In the genomic region with DNA sequence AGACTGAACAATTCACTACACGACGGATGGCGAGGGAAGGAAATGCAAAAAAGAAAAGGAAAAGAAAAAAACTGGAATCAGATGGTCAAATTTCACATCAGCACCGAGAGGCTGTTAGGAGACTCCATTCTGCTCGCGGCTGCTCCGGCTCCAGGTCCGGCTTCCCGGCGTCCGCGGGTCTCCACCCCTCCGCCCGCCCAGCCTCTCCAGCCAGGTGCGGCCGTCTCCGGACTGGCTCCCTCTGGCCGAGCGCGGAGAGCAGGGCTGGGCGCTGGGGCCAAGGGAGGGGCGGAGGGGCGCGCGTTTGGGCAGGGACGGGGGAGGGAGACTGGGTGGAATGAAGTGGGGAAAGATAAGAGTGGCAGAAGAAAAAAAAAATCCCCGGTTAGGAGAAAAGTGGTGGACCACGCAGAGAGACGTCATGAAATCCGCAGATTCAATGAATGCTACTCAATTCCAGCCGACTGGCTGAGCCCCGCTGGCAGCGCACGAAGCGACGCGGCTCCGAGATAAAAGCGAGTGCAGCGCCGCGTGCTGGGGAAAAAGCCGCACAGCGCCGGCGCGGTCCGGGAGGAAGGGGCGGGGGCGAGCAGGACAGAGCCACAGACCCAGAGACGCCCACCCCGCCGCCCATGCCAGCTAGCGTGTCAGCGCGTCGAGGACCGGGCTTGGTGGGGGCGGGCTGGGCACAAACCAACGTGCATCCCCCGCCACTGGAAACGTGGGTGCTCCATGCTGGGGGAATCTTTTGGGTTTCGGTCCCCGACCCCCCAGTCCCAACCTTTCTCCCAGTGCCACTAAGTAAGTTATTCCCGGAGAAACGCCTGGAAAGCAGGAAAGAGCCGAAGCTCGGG, we compare ENCODE assay signal across 10 cellular contexts. TPM values are rescaled to one million over a fixed set of nuclear protein-coding genes. Genes with fewer than 3 reads are reported as not detected.
A peak's percentile ranks its signal among the peaks of the same experiment; 100 is the strongest.
DNase-seq lines count a peak whose midpoint lies in the region; ATAC-seq and TF ChIP-seq lines count a peak whose summit lies in the region.
"Had no signal": no experiment of that assay in that cellular context is flagged by ENCODE, and none has a peak within 500 bp of the region (broad histone marks: within the 10 kb centered on the region; RNA-seq: fewer than 3 reads in every experiment).

A gene with protein sequence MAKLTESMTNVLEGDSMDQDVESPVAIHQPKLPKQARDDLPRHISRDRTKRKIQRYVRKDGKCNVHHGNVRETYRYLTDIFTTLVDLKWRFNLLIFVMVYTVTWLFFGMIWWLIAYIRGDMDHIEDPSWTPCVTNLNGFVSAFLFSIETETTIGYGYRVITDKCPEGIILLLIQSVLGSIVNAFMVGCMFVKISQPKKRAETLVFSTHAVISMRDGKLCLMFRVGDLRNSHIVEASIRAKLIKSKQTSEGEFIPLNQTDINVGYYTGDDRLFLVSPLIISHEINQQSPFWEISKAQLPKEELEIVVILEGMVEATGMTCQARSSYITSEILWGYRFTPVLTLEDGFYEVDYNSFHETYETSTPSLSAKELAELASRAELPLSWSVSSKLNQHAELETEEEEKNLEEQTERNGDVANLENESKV (minus strand): TSS at position 517 of the 854 bp plus-strand sequence. CDS start 75,775 bp downstream, outside the sequence.

- WGBS in heart left ventricle, 4 donors: 1 to 3% (median 2%) methylated on average over 49 to 68 of the region's 68 CpGs

- H3K9me3 ChIP-seq in WERI-Rb-1 (ENCODE audit: severe bottlenecking) (peaks cover 3% of the 10 kb centered on the region), heart left ventricle (no peaks in the 10 kb centered on the region)
- no peaks in the 10 kb centered on the region for H3K9me3 ChIP-seq in CD4-positive, alpha-beta memory T cell (ENCODE audit: control insufficient read depth in 1 of 2, low read length in 2 of 2)

- ATAC-seq in heart left ventricle (peak; percentile 42 to 83 (median 53)), GM18907 (IDR thresholded peaks at IDR 0.05; ENCODE audit: unreplicated experiment) (no peak)
- ATAC-seq in effector memory CD8-positive, alpha-beta T cell (replicated peaks): no peak

- POLR2A ChIA-PET in CD4-positive, alpha-beta memory T cell (lab: Charles Lee; ENCODE audit: partially characterized antibody): no interaction called here

- H3K27me3 ChIP-seq in WERI-Rb-1 (ENCODE audit: insufficient read depth, low read depth, severe bottlenecking) (peaks cover 4% of the 10 kb centered on the region), heart left ventricle (peaks cover 16 to 85% (median 28%) of the 10 kb centered on the region in 9 donors)
- no peaks in the 10 kb centered on the region for H3K27me3 ChIP-seq in CD4-positive, alpha-beta memory T cell (ENCODE audit: insufficient read depth, low read length)

- intact Hi-C loops in heart left ventricle (cut with DNase I): loop anchor here (2.0 to 10.0 kb wide), 6 partner anchors 201 to 211 kb away; no protein-coding TSS in a partner anchor
- intact Hi-C loops in CD4-positive, alpha-beta memory T cell (cut with micrococcal nuclease): no loop called here

- CTCF ChIA-PET in CD4-positive, alpha-beta memory T cell (lab: Charles Lee; ENCODE audit: partially characterized antibody): no interaction called here

- peaks cover 0 to 6% of the 10 kb centered on the region in 2 donors for H3K36me3 Mint-ChIP-seq in CD4-positive, alpha-beta memory T cell
- peaks cover 3% of the 10 kb centered on the region for H3K36me3 Mint-ChIP-seq in effector memory CD8-positive, alpha-beta T cell (ENCODE audit: insufficient read depth)

- peaks cover 42 to 46% of the 10 kb centered on the region in 2 donors for H3K27me3 Mint-ChIP-seq in CD4-positive, alpha-beta memory T cell
- H3K27me3 Mint-ChIP-seq in effector memory CD8-positive, alpha-beta T cell: peaks cover 56 to 95% of the 10 kb centered on the region in 2 donors

- H3K36me3 ChIP-seq in WERI-Rb-1 (no peaks in the 10 kb centered on the region), heart left ventricle (no peaks in the 10 kb centered on the region)
- H3K36me3 ChIP-seq in CD4-positive, alpha-beta memory T cell (ENCODE audit: insufficient read depth, low read length): no peaks in the 10 kb centered on the region

- in situ Hi-C loops in Caki2 (cut with HindIII; ENCODE audit: low pct_unique_long_range_greater_than_20kb, low sequenced_read_pairs): no loop called here

- H3K9me3 Mint-ChIP-seq in CD4-positive, alpha-beta memory T cell: peaks cover 0 to 10% (median 0%) of the 10 kb centered on the region in 8 donors
- peaks cover 0 to 2% of the 10 kb centered on the region in 2 donors for H3K9me3 Mint-ChIP-seq in effector memory CD8-positive, alpha-beta T cell

- TF ChIP-seq POLR2A in heart left ventricle (IDR thresholded peaks at IDR 0.05): no peak

- peaks cover 2 to 8% (median 6%) of the 10 kb centered on the region in 4 donors for H3K4me1 Mint-ChIP-seq in CD4-positive, alpha-beta memory T cell
- peaks cover 0 to 3% of the 10 kb centered on the region in 2 donors for H3K4me1 Mint-ChIP-seq in effector memory CD8-positive, alpha-beta T cell (ENCODE audit: low read depth in 2 of 2)

- peak; percentile 58 for TF ChIP-seq CTCF in LNCAP (IDR thresholded peaks at IDR 0.05)
- TF ChIP-seq CTCF in WERI-Rb-1 (IDR thresholded peaks at IDR 0.05; ENCODE audit: low read depth, low read length): peak; percentile 97
- peak; percentile 11 to 58 (median 45) for TF ChIP-seq CTCF in heart left ventricle (IDR thresholded peaks at IDR 0.05)
- peak; percentile 65 for TF ChIP-seq CTCF in retinal pigment epithelial cell (conservative IDR thresholded peaks at IDR 0.05; ENCODE audit: low read depth, low read length)

- DNase-seq in Caki2 (ENCODE audit: low read depth) (peak; percentile 9), WERI-Rb-1 (peak; percentile 87), heart left ventricle (peak in 4 of 5 donors; percentile 21 to 66 (median 38)), retinal pigment epithelial cell (ENCODE audit: low read depth) (no peak)
- no peak for DNase-seq in CD4-positive, alpha-beta memory T cell
- DNase-seq in effector memory CD8-positive, alpha-beta T cell: no peak

- peak within 1 kb of the TSS in 2 of 8 donors; percentile 6 to 26 for H3K4me3 Mint-ChIP-seq in CD4-positive, alpha-beta memory T cell
- no peak within 1 kb of the TSS for H3K4me3 Mint-ChIP-seq in effector memory CD8-positive, alpha-beta T cell
- H3K4me3 Mint-ChIP-seq: memory B cell had no signal

- no peak within 1 kb of the TSS for H3K27ac Mint-ChIP-seq in CD4-positive, alpha-beta memory T cell
- H3K27ac Mint-ChIP-seq in effector memory CD8-positive, alpha-beta T cell: no peak within 1 kb of the TSS
- H3K27ac Mint-ChIP-seq: IgD-negative memory B cell, memory B cell had no signal

- H3K4me1 ChIP-seq in heart left ventricle: peaks cover 0 to 21% (median 13%) of the 10 kb centered on the region in 12 donors
- no peaks in the 10 kb centered on the region for H3K4me1 ChIP-seq in CD4-positive, alpha-beta memory T cell (ENCODE audit: insufficient read depth, low read length)

- H3K27ac ChIP-seq in WERI-Rb-1 (peak within 1 kb of the TSS; percentile 24; the same call in 1 of the 2 replicates), heart left ventricle (no peak within 1 kb of the TSS)
- H3K27ac ChIP-seq in CD4-positive, alpha-beta memory T cell (ENCODE audit: low read depth, low read length): no peak within 1 kb of the TSS

- H3K4me3 ChIP-seq in WERI-Rb-1 (ENCODE audit: low read depth, low read length) (peak within 1 kb of the TSS; percentile 94), heart left ventricle (peak within 1 kb of the TSS in 10 of 12 donors; percentile 8 to 42 (median 27)), retinal pigment epithelial cell (ENCODE audit: low read length) (no peak within 1 kb of the TSS)
- H3K4me3 ChIP-seq in CD4-positive, alpha-beta memory T cell (ENCODE audit: low read length in 2 of 2): no peak within 1 kb of the TSS

RNA-seq across cellular contexts. Expression of the gene that starts here (rescaled TPM):
- not detected in 2 replicates for total RNA-seq in Caki2 (2014; rRNA removed; shearing (Covaris generic); ENCODE audit: low replicate concordance)
- not detected for total RNA-seq in heart left ventricle
- polyA plus RNA-seq in heart left ventricle: not detected
- total RNA-seq in CD4-positive, alpha-beta memory T cell: not detected
- not detected for polyA plus RNA-seq in CD4-positive, alpha-beta memory T cell
- polyA plus RNA-seq: IgD-negative memory B cell had no signal

Comparison
In these comparisons a context has a peak if more than half of its experiments do, and no peak if none do; other contexts are left out.
1. Peak in DNase-seq in Caki2; RNA of the gene not detected or under 1 TPM.
2. Peak in DNase-seq, ATAC-seq and H3K4me3 ChIP-seq in heart left ventricle; RNA of the gene not detected or under 1 TPM.
3. CTCF ChIP-seq: peak in every context shown above with its lines; median percentile 97 in WERI-Rb-1; 65 in retinal pigment epithelial cell; 58 in LNCAP; 45 in heart left ventricle.